Comparison of ENCODE assay signal across 12 cellular contexts in genomic region chr1:64983110-64983509, GRCh38. TPM values are rescaled to one million over a fixed set of nuclear protein-coding genes. Genes with fewer than 3 reads are reported as not detected.
DNase-seq lines count a peak whose midpoint lies in the region; ATAC-seq, FAIRE-seq and TF ChIP-seq lines count a peak whose summit lies in the region.
"Had no signal": no experiment of that assay in that cellular context is flagged by ENCODE, and none has a peak within 500 bp of the region (broad histone marks: within the 10 kb centered on the region; RNA-seq: fewer than 3 reads in every experiment).

No MANE protein-coding gene starts in this region.

- POLR2A ChIA-PET in K562 (lab: Yijun Ruan, JAX), result interaction anchor here (1.1 to 1.4 kb wide), 2 partner anchors 9 to 17 kb away, joined by 3 to 4 read pairs; partner anchors contain the start of gene JAK1

- in situ Hi-C loops in K562 (cut with MboI), result no loop called here

- H3K4me3 ChIP-seq in AG09309 (ENCODE audit: control insufficient read depth, low read depth, low read length) (no peak overlapping the region), K562 (no peak overlapping the region)
- H3K4me3 ChIP-seq: esophagus muscularis mucosa had no signal

- H3K27me3 ChIP-seq in K562 (ENCODE audit: control insufficient read depth in 2 of 2, insufficient read depth in 2 of 2, low read length in 2 of 2), result no peaks in the 10 kb centered on the region
- H3K27me3 ChIP-seq: esophagus muscularis mucosa had no signal

- H2AFZ ChIP-seq in K562 (ENCODE audit: low read depth, low read length), result no peak overlapping the region

- TF ChIP-seq RAD21 in K562 (CRISPR knock-in tag; conservative IDR thresholded peaks at IDR 0.05 in 1 of 2, IDR thresholded peaks at IDR 0.05 in 1 of 2), result no peak

- ATAC-seq in K562, result peak; percentile 64
- ATAC-seq in HG02798 (IDR thresholded peaks at IDR 0.05; ENCODE audit: poor library complexity, unreplicated experiment), result no peak
- ATAC-seq: left lobe of liver had no signal

- H3K4me1 ChIP-seq in K562 (replicated peaks in 1 of 2; ENCODE audit: control insufficient read depth in 2 of 2, insufficient read depth in 2 of 2, low read length in 2 of 2), result peaks cover 0 to 3% of the 10 kb centered on the region in 2 experiments; a peak in 2 of 5 replicates

- H3K27ac ChIP-seq in K562 (ENCODE audit: extremely low read depth, low read depth, low read length), result no peak overlapping the region
- H3K27ac ChIP-seq: esophagus muscularis mucosa had no signal

- TF ChIP-seq EP300 in K562 (IDR thresholded peaks at IDR 0.05; ENCODE audit: low read length), result no peak

- no peak for TF ChIP-seq CTCF in AG09309 (IDR thresholded peaks at IDR 0.05; ENCODE audit: control insufficient read depth, insufficient read depth, low read depth, low read length, missing control alignments)
- no peak for TF ChIP-seq CTCF in K562 (IDR thresholded peaks at IDR 0.05 in 2 of 3, conservative IDR thresholded peaks at IDR 0.05 in 1 of 3; ENCODE audit: insufficient read depth in 2 of 3, low read depth in 1 of 3, low read length in 3 of 3)

- H3K4me2 ChIP-seq in K562 (ENCODE audit: insufficient read depth, low read length), result no peak overlapping the region

- no peak for FAIRE-seq in K562 (lab: Jason Lieb, UNC)

- CTCF ChIA-PET in K562 (lab: Yijun Ruan, JAX; ENCODE audit: low intra/inter-chr PET ratio), result no interaction called here

- peak; percentile 67 for DNase-seq in AG09309 (ENCODE audit: low read depth)
- DNase-seq in HT1080 (ENCODE audit: low read depth), result peak; percentile 28
- DNase-seq in K562 (ENCODE audit: extremely low read depth in 1 of 4, low spot score in 3 of 4), result peak in 1 of 4 experiments; percentile 33
- peak; percentile 91 for DNase-seq in iris pigment epithelial cell (ENCODE audit: low read depth)
- no peak for DNase-seq in cortex of kidney (lab: John Stamatoyannopoulos, UW)
- DNase-seq in NCI-H526 treated with DMSO at 0.1 percent for 48 hours (lab: John Stamatoyannopoulos, UW), result no peak
- DNase-seq in GF-D8 (lab: John Stamatoyannopoulos, UW), result no peak
- DNase-seq: anterior cingulate cortex; stimulated activated CD4-positive, alpha-beta T cell treated with anti-CD3 and anti-CD28 coated beads, Interleukin-4, amount 100 ng/mL, for 1 hour had no signal

- WGBS in K562 (ENCODE audit: insufficient coverage, low coverage, missing lambda C conversion rate), result 24% methylated on average over 5 of the region's 5 CpGs

- intact Hi-C loops in K562 (cut with micrococcal nuclease), result no loop called here

- H3K9me1 ChIP-seq in K562 (ENCODE audit: control insufficient read depth, insufficient read depth, low read length), result no peaks in the 10 kb centered on the region

- TF ChIP-seq POLR2A in K562 (conservative IDR thresholded peaks at IDR 0.05), result no peak

- H4K20me1 ChIP-seq in K562 (replicated peaks; ENCODE audit: control insufficient read depth, insufficient read depth, low read length), result no peaks in the 10 kb centered on the region

- H3K9ac ChIP-seq in K562 (ENCODE audit: insufficient read depth in 1 of 2, low read depth in 2 of 2, low read length in 2 of 2), result no peak overlapping the region

- H3K9me3 ChIP-seq in K562 (replicated peaks; ENCODE audit: control insufficient read depth, insufficient read depth, low read depth, low read length), result no peaks in the 10 kb centered on the region
- H3K9me3 ChIP-seq: esophagus muscularis mucosa had no signal

- no TSS peak for BruUV-seq in K562 (replicated peaks; lab: Mats Ljungman, UMichigan)

- no peaks in the 10 kb centered on the region for H3K36me3 ChIP-seq in K562 (ENCODE audit: control insufficient read depth, insufficient read depth, low read length)

- H3K79me2 ChIP-seq in K562 (ENCODE audit: control insufficient read depth, insufficient read depth, low read length), result no peaks in the 10 kb centered on the region

TF ChIP-seq in K562, 482 proteins besides CTCF, POLR2A, EP300 and RAD21:
- TF ChIP-seq RFX1 (IDR thresholded peaks at IDR 0.05) (peak; percentile 75), ZNF592 (IDR thresholded peaks at IDR 0.05) (no peak), FOXJ2 (tag; IDR thresholded peaks at IDR 0.05) (peak; percentile 94)

RNA-seq across cellular contexts. Expression of gene JAK1, which starts 16.8 kb away (rescaled TPM):
- total RNA-seq in HT1080 (2014; rRNA removed; shearing (Covaris generic)), result 50.0 and 55.3 TPM in 2 replicates
- 37.9 and 49.2 TPM in 2 replicates for polyA plus RNA-seq in HT1080 (2015; cell fraction: cytosol; rRNA removed)
- polyA plus RNA-seq in HT1080 (2015; cell fraction: nucleus; rRNA removed), result 68.8 and 98.1 TPM in 2 replicates
- total RNA-seq in K562 (2011; cell fraction: chromatin; rRNA removed; ENCODE audit: low replicate concordance), result 82.2 and 105 TPM in 2 replicates
- 37.4 and 43.0 TPM in 2 replicates for total RNA-seq in K562 (2011; cell fraction: nucleolus; rRNA removed)
- 62.0 and 66.7 TPM in 2 replicates for total RNA-seq in K562 (2011; cell fraction: nucleoplasm; rRNA removed)
- total RNA-seq in K562 (2014; rRNA removed) (27.1 and 28.2 TPM in 2 replicates), K562 (2014; rRNA removed; fragmentation: Illumina TruSeq; extraction: Trizol) (42.5 and 46.8 TPM in 2 replicates), K562 (2015; rRNA removed; fragmentation: Illumina TruSeq; extraction: Trizol) (40.6 and 43.4 TPM in 2 replicates), K562 (2021) (43.0 TPM in 2 replicates)
- polyA plus RNA-seq in K562 (2011; rRNA removed) (32.0 and 43.9 TPM in 2 replicates), K562 (2014; fragmentation: Illumina TruSeq; extraction: Trizol) (37.3 and 44.1 TPM in 2 replicates), K562 (2014; fragmentation: Nextera tagmentation; extraction: Ambion mirVana) (10 to 100 TPM in 1 of 2 experiments, 1 to 10 TPM in 1; 9.7 to 13.0 TPM), K562 (2014; rRNA removed) (23.0 and 28.3 TPM in 2 replicates)
- polyA plus RNA-seq in K562 (2011; cell fraction: cytosol; rRNA removed), result 21.9 and 26.6 TPM in 2 replicates
- 88.9 and 89.1 TPM in 2 replicates for polyA plus RNA-seq in K562 (2011; cell fraction: nucleus; rRNA removed)
- 29.9 and 45.8 TPM in 2 replicates for polyA plus RNA-seq in K562 (2012)
- polyA minus RNA-seq in K562 (2011; rRNA and poly(A)+ RNA removed), result 56.4 and 60.1 TPM in 2 replicates
- polyA minus RNA-seq in K562 (2011; cell fraction: cytosol; rRNA and poly(A)+ RNA removed), result 38.3 and 41.6 TPM in 2 replicates
- 46.7 and 70.9 TPM in 2 replicates for polyA minus RNA-seq in K562 (2011; cell fraction: nucleus; rRNA and poly(A)+ RNA removed)

Comparison
In these comparisons a context has a peak if more than half of its experiments do, and no peak if none do; other contexts are left out.
1. DNase-seq: peak in AG09309 (single experiment), HT1080 (single experiment) and iris pigment epithelial cell (single experiment); none in cortex of kidney (single experiment), NCI-H526 treated with DMSO at 0.1 percent for 48 hours (single experiment) and GF-D8 (single experiment).